11 cellular contexts compared by ENCODE assay signal in genomic region chr6:111653434-111653833, GRCh38.
"Had no signal": no experiment of that assay in that cellular context is flagged by ENCODE, and none has a peak within 500 bp of the region (broad histone marks: within the 10 kb centered on the region; RNA-seq: fewer than 3 reads in every experiment).

No MANE protein-coding gene starts in this region.

- H3K4me1 Mint-ChIP-seq: activated naive CD8-positive, alpha-beta T cell treated with anti-CD3 and anti-CD28 coated beads for 36 hours had no signal

- H3K27me3 ChIP-seq: dorsolateral prefrontal cortex, esophagus muscularis mucosa had no signal

- H3K4me3 ChIP-seq: dorsolateral prefrontal cortex, esophagus muscularis mucosa, lower lobe of right lung had no signal

- H3K27me3 Mint-ChIP-seq: activated naive CD8-positive, alpha-beta T cell treated with anti-CD3 and anti-CD28 coated beads for 36 hours had no signal

- DNase-seq: activated effector memory CD4-positive, alpha-beta T cell treated with anti-CD3 and anti-CD28 coated beads, Interleukin-2, amount 50 U/mL, for 16 hours; activated naive CD8-positive, alpha-beta T cell treated with anti-CD3 and anti-CD28 coated beads for 36 hours; activated T-cell treated with anti-CD3 and anti-CD28 coated beads, Interleukin-2, amount 50 U/mL, for 1 hour; dorsolateral prefrontal cortex; glutamatergic neuron; immature natural killer cell; lower lobe of right lung; midbrain; small intestine had no signal

- H3K36me3 ChIP-seq: esophagus muscularis mucosa, lower lobe of right lung had no signal

- ATAC-seq: activated CD4-positive, CD25-positive, alpha-beta regulatory T cell treated with anti-CD3 and anti-CD28 coated beads, Interleukin-2, amount 50 U/mL, for 24 hours; lower lobe of right lung had no signal

- H3K27ac ChIP-seq: esophagus muscularis mucosa, lower lobe of right lung had no signal

- H3K9me3 ChIP-seq: esophagus muscularis mucosa, lower lobe of right lung had no signal

- H3K27ac Mint-ChIP-seq: activated naive CD8-positive, alpha-beta T cell treated with anti-CD3 and anti-CD28 coated beads for 36 hours had no signal

- H3K9me3 Mint-ChIP-seq: activated naive CD8-positive, alpha-beta T cell treated with anti-CD3 and anti-CD28 coated beads for 36 hours; immature natural killer cell had no signal

- H3K4me3 Mint-ChIP-seq: activated naive CD8-positive, alpha-beta T cell treated with anti-CD3 and anti-CD28 coated beads for 36 hours; immature natural killer cell had no signal
